ENCODE assay signal across 8 cellular contexts in the genomic region with DNA sequence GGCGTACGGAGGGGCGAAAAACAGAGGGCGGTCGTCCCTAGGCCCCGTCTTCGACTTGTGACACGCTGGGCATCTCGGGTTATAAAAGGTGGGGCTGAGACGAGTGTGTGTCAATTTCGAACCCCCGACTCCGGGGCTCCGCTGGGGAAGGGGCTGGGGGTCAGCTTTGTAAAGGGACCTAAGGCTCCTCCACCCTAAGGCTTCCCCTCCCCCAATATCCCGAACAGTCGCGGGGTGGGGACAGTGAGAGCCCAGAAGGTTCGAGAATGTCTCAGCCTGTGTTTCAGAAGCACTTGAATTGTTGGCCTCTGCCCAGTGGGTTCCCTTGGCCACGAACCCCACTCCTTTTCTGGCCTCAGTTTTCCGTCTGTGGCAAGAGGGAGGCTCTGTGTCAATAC. TPM values are rescaled to one million over a fixed set of nuclear protein-coding genes. Genes with fewer than 3 reads are reported as not detected.
DNase-seq lines count a peak whose midpoint lies in the region; ATAC-seq and TF ChIP-seq lines count a peak whose summit lies in the region.

No MANE protein-coding gene starts in this region.

- H3K4me3 Mint-ChIP-seq in naive thymus-derived CD4-positive, alpha-beta T cell = peak overlapping the region; percentile 84 to 99 (median 93)

- peaks cover 0 to 15% (median 12%) of the 10 kb centered on the region in 5 donors for H3K36me3 Mint-ChIP-seq in naive thymus-derived CD4-positive, alpha-beta T cell

- intact Hi-C loops in naive thymus-derived CD4-positive, alpha-beta T cell (cut with micrococcal nuclease) = loop anchor here (1.0 to 5.0 kb wide), 5 partner anchors 34 to 733 kb away; a partner anchor contains a TSS

- peak; percentile 8 for ATAC-seq in naive thymus-derived CD4-positive, alpha-beta T cell

- H3K4me1 ChIP-seq in esophagus (ENCODE audit: control insufficient read depth in 2 of 2, insufficient read depth in 2 of 2, low read length in 1 of 2) = peaks cover 5 to 15% of the 10 kb centered on the region in 2 donors
- H3K4me1 ChIP-seq in naive thymus-derived CD4-positive, alpha-beta T cell (ENCODE audit: control insufficient read depth in 2 of 2, insufficient read depth in 2 of 2, low read length in 2 of 2) = peaks cover 8 to 19% of the 10 kb centered on the region in 2 donors

- no peak for TF ChIP-seq CTCF in WERI-Rb-1 (IDR thresholded peaks at IDR 0.05; ENCODE audit: low read depth, low read length)

- H3K9me3 ChIP-seq in WERI-Rb-1 (ENCODE audit: severe bottlenecking) (no peaks in the 10 kb centered on the region), esophagus (ENCODE audit: control insufficient read depth in 2 of 2, insufficient read depth in 1 of 2, low read depth in 1 of 2, low read length in 1 of 2) (peaks cover 0 to 3% of the 10 kb centered on the region in 2 donors)
- H3K9me3 ChIP-seq in naive thymus-derived CD4-positive, alpha-beta T cell (ENCODE audit: control insufficient read depth in 2 of 3, low read length in 3 of 3) = no peaks in the 10 kb centered on the region

- H3K36me3 ChIP-seq in WERI-Rb-1 = peaks cover 27% of the 10 kb centered on the region
- H3K36me3 ChIP-seq in esophagus (ENCODE audit: control insufficient read depth in 2 of 2, insufficient read depth in 2 of 2, low read length in 1 of 2) = peaks cover 0 to 22% of the 10 kb centered on the region in 2 donors
- peaks cover 0 to 30% (median 7%) of the 10 kb centered on the region in 3 experiments for H3K36me3 ChIP-seq in naive thymus-derived CD4-positive, alpha-beta T cell (ENCODE audit: control insufficient read depth in 2 of 3, insufficient read depth in 3 of 3, low read length in 3 of 3)

- peak; percentile 6 for DNase-seq in NCI-H1436 (lab: John Stamatoyannopoulos, UW)
- no peak for DNase-seq in NCI-H1436 treated with DMSO at 0.1 percent for 48 hours (lab: John Stamatoyannopoulos, UW)
- no peak for DNase-seq in WERI-Rb-1
- peak in 1 of 9 donors; percentile 11 for DNase-seq in naive thymus-derived CD4-positive, alpha-beta T cell
- no peak for DNase-seq in NOMO-1 treated with DMSO at 0.1 percent for 48 hours (lab: John Stamatoyannopoulos, UW; ENCODE audit: unreplicated experiment)
- DNase-seq in SKM-1 (lab: John Stamatoyannopoulos, UW; ENCODE audit: unreplicated experiment) = no peak
- no peak for DNase-seq in SHP77 treated with DMSO at 0.1 percent for 48 hours (lab: John Stamatoyannopoulos, UW)

- peak overlapping the region; percentile 99 for H3K27ac ChIP-seq in WERI-Rb-1
- peak overlapping the region; percentile 91 to 98 for H3K27ac ChIP-seq in esophagus (ENCODE audit: low read depth in 2 of 2, low read length in 1 of 2)
- H3K27ac ChIP-seq in naive thymus-derived CD4-positive, alpha-beta T cell (ENCODE audit: low read depth, low read length) = peak overlapping the region; percentile 87

- no peaks in the 10 kb centered on the region for H3K27me3 Mint-ChIP-seq in naive thymus-derived CD4-positive, alpha-beta T cell

- POLR2A ChIA-PET in naive thymus-derived CD4-positive, alpha-beta T cell (lab: Charles Lee) = interaction anchor here (0.6 to 0.9 kb wide), 3 partner anchors 24 to 34 kb away, joined by 3 to 4 read pairs (median 3); a partner anchor contains a TSS

- 0 to 1% methylated on average over 20 of the region's 20 CpGs for WGBS in esophagus, 2 donors

- CTCF ChIA-PET in naive thymus-derived CD4-positive, alpha-beta T cell (lab: Charles Lee) = no interaction called here

- H3K9me3 Mint-ChIP-seq in naive thymus-derived CD4-positive, alpha-beta T cell = no peaks in the 10 kb centered on the region

- H3K4me3 ChIP-seq in WERI-Rb-1 (ENCODE audit: low read depth, low read length) (peak overlapping the region; percentile 95), esophagus (ENCODE audit: low read depth in 1 of 2, low read length in 2 of 2) (peak overlapping the region; percentile 80 to 92)
- H3K4me3 ChIP-seq in naive thymus-derived CD4-positive, alpha-beta T cell (ENCODE audit: low read length) = peak overlapping the region; percentile 88

- peak overlapping the region; percentile 70 to 95 (median 91) for H3K27ac Mint-ChIP-seq in naive thymus-derived CD4-positive, alpha-beta T cell

- peaks cover 8 to 40% (median 32%) of the 10 kb centered on the region in 7 donors for H3K4me1 Mint-ChIP-seq in naive thymus-derived CD4-positive, alpha-beta T cell

- no peaks in the 10 kb centered on the region for H3K27me3 ChIP-seq in WERI-Rb-1 (ENCODE audit: insufficient read depth, low read depth, severe bottlenecking)
- no peaks in the 10 kb centered on the region for H3K27me3 ChIP-seq in esophagus (ENCODE audit: control insufficient read depth in 1 of 2, insufficient read depth in 2 of 2, low read length in 2 of 2)
- H3K27me3 ChIP-seq in naive thymus-derived CD4-positive, alpha-beta T cell (ENCODE audit: control insufficient read depth in 2 of 2, insufficient read depth in 2 of 2, low read length in 2 of 2) = no peaks in the 10 kb centered on the region

RNA-seq across cellular contexts. Expression of a gene that starts 0.5 kb away (rescaled TPM):
- polyA plus RNA-seq in esophagus = 100 to 1,000 TPM; 212 to 257 TPM
- total RNA-seq in naive thymus-derived CD4-positive, alpha-beta T cell = 100 to 1,000 TPM in 3 of 5 experiments, 10 to 100 TPM in 2; 67.5 to 116 (median 101) TPM
- polyA plus RNA-seq in naive thymus-derived CD4-positive, alpha-beta T cell = 100 to 1,000 TPM; 340 to 400 TPM

RNA-seq across cellular contexts. Expression of a gene that starts 25.4 kb away (rescaled TPM):
- not detected for polyA plus RNA-seq in esophagus
- not detected for total RNA-seq in naive thymus-derived CD4-positive, alpha-beta T cell
- polyA plus RNA-seq in naive thymus-derived CD4-positive, alpha-beta T cell = not detected

RNA-seq across cellular contexts. Expression of a gene that starts 33.6 kb away (rescaled TPM):
- 100 to 1,000 TPM; 245 to 253 TPM for polyA plus RNA-seq in esophagus
- total RNA-seq in naive thymus-derived CD4-positive, alpha-beta T cell = 1,000 to 10,000 TPM in 2 of 5 experiments, 100 to 1,000 TPM in 3; 316 to 1,143 (median 992) TPM
- polyA plus RNA-seq in naive thymus-derived CD4-positive, alpha-beta T cell = 100 to 1,000 TPM; 362 to 426 TPM

RNA-seq across cellular contexts. Expression of a gene that starts 42.8 kb away (rescaled TPM):
- not detected for polyA plus RNA-seq in esophagus
- not detected for total RNA-seq in naive thymus-derived CD4-positive, alpha-beta T cell
- polyA plus RNA-seq in naive thymus-derived CD4-positive, alpha-beta T cell = not detected
